19 cellular contexts compared by ENCODE assay signal in genomic region chr10:7512487-7512886, GRCh38.
DNase-seq lines count a peak whose midpoint lies in the region; ATAC-seq, FAIRE-seq and TF ChIP-seq lines count a peak whose summit lies in the region.
"Had no signal": no experiment of that assay in that cellular context is flagged by ENCODE, and none has a peak within 500 bp of the region (broad histone marks: within the 10 kb centered on the region; RNA-seq: fewer than 3 reads in every experiment).

No MANE protein-coding gene starts in this region.

- H3K4me1 ChIP-seq in BLaER1 (peaks cover 56% of the 10 kb centered on the region), DND-41 (ENCODE audit: insufficient read depth, low read length) (peaks cover 47% of the 10 kb centered on the region), K562 (replicated peaks in 1 of 2; ENCODE audit: control insufficient read depth in 2 of 2, insufficient read depth in 2 of 2, low read length in 2 of 2) (no peaks in the 10 kb centered on the region; a peak in 1 of 5 replicates), neuronal stem cell (ENCODE audit: control insufficient read depth in 2 of 2, insufficient read depth in 1 of 2, low read depth in 1 of 2, low read length in 2 of 2) (peaks cover 0 to 2% of the 10 kb centered on the region in 2 donors)
- H3K4me1 ChIP-seq: esophagus squamous epithelium had no signal

- DNase-seq in DND-41 (peak; percentile 81), Kasumi-1 (lab: John Stamatoyannopoulos, UW) (peak; percentile 27 to 41), K562 (ENCODE audit: extremely low read depth in 1 of 4, low spot score in 3 of 4) (peak in 1 of 4 experiments; percentile 17), neuronal stem cell (ENCODE audit: low spot score) (no peak), NCI-H1092 treated with DMSO at 0.1 percent for 48 hours (lab: John Stamatoyannopoulos, UW) (no peak), hypothalamus (lab: John Stamatoyannopoulos, UW) (no peak)
- DNase-seq: activated CD4-positive, alpha-beta T cell treated with anti-CD3 and anti-CD28 coated beads for 48 hours; BE2C; esophagus squamous epithelium; heart left ventricle; HFFc6; kidney; midbrain; NCI-H2029 treated with DMSO at 0.1 percent for 48 hours; NCI-H526 treated with DMSO at 0.1 percent for 48 hours; pancreas; T-helper 17 cell had no signal

- H2BK12ac ChIP-seq in neuronal stem cell (ENCODE audit: low read length): no peak overlapping the region

- no peak for FAIRE-seq in K562 (lab: Jason Lieb, UNC)

- H3K9me1 ChIP-seq in K562 (ENCODE audit: control insufficient read depth, insufficient read depth, low read length): no peaks in the 10 kb centered on the region

- H3K9ac ChIP-seq in BLaER1 (no peak overlapping the region), DND-41 (ENCODE audit: low read depth, low read length) (no peak overlapping the region), K562 (ENCODE audit: insufficient read depth in 1 of 2, low read depth in 2 of 2, low read length in 2 of 2) (no peak overlapping the region), neuronal stem cell (ENCODE audit: low read depth, low read length, poor library complexity) (no peak overlapping the region)

- H3K9me3 ChIP-seq in BLaER1 (peaks cover 40% of the 10 kb centered on the region), DND-41 (ENCODE audit: insufficient read depth, low read length, severe bottlenecking) (peaks cover 21% of the 10 kb centered on the region), K562 (replicated peaks; ENCODE audit: control insufficient read depth, insufficient read depth, low read depth, low read length) (no peaks in the 10 kb centered on the region), neuronal stem cell (replicated peaks in 1 of 2; ENCODE audit: control insufficient read depth in 2 of 2, insufficient read depth in 1 of 2, low read depth in 1 of 2, low read length in 2 of 2) (peaks cover 0 to 3% of the 10 kb centered on the region in 2 donors)
- H3K9me3 ChIP-seq: BE2C, esophagus squamous epithelium, pancreas had no signal

- POLR2A ChIA-PET in K562 (lab: Yijun Ruan, JAX): no interaction called here

- BruUV-seq in K562 (replicated peaks; lab: Mats Ljungman, UMichigan): no TSS peak

- TF ChIP-seq EP300 in K562 (IDR thresholded peaks at IDR 0.05; ENCODE audit: low read length): no peak

- no peak overlapping the region for H4K91ac ChIP-seq in neuronal stem cell (ENCODE audit: low read depth, low read length, poor library complexity)

- H2AFZ ChIP-seq in DND-41 (ENCODE audit: low read depth, low read length) (peak overlapping the region; percentile 12; the same call in 1 of the 2 replicates), K562 (ENCODE audit: low read depth, low read length) (peak overlapping the region; percentile 58; the same call in 1 of the 2 replicates), neuronal stem cell (ENCODE audit: low read length) (no peak overlapping the region)

- in situ Hi-C loops in K562 (cut with MboI): no loop called here

- H2BK15ac ChIP-seq in neuronal stem cell (ENCODE audit: low read length): no peak overlapping the region

- no peak overlapping the region for H3K14ac ChIP-seq in neuronal stem cell (ENCODE audit: low read length)

- H3K4me3 ChIP-seq in BLaER1 (no peak overlapping the region), DND-41 (ENCODE audit: low read depth in 1 of 2, low read length in 2 of 2) (no peak overlapping the region), K562 (no peak overlapping the region), neuronal stem cell (ENCODE audit: low read length in 2 of 2) (no peak overlapping the region)
- H3K4me3 ChIP-seq: esophagus squamous epithelium, heart left ventricle, pancreas had no signal

- ATAC-seq in DND-41 (ENCODE audit: insufficient read depth, low read depth): peak; percentile 66
- peak; percentile 74 for ATAC-seq in K562
- ATAC-seq in GM21825 (IDR thresholded peaks at IDR 0.05; ENCODE audit: unreplicated experiment): no peak
- ATAC-seq: T-helper 17 cell had no signal

- CTCF ChIA-PET in K562 (lab: Yijun Ruan, JAX; ENCODE audit: low intra/inter-chr PET ratio): no interaction called here

- no peak overlapping the region for H2BK120ac ChIP-seq in neuronal stem cell (ENCODE audit: low read depth, low read length)

- H2AK5ac ChIP-seq in neuronal stem cell (ENCODE audit: low read depth, low read length): no peak overlapping the region

- H3K79me1 ChIP-seq in neuronal stem cell (ENCODE audit: low read depth, low read length): no peaks in the 10 kb centered on the region

- no peaks in the 10 kb centered on the region for H3K79me2 ChIP-seq in DND-41 (ENCODE audit: insufficient read depth, low read length)
- H3K79me2 ChIP-seq in K562 (ENCODE audit: control insufficient read depth, insufficient read depth, low read length): no peaks in the 10 kb centered on the region

- H4K20me1 ChIP-seq in BLaER1: no peaks in the 10 kb centered on the region
- no peaks in the 10 kb centered on the region for H4K20me1 ChIP-seq in DND-41 (ENCODE audit: insufficient read depth, low read length)
- no peaks in the 10 kb centered on the region for H4K20me1 ChIP-seq in K562 (replicated peaks; ENCODE audit: control insufficient read depth, insufficient read depth, low read length)

- H3K27ac ChIP-seq in BLaER1 (no peak overlapping the region), DND-41 (ENCODE audit: low read length) (peak overlapping the region; percentile 70), K562 (ENCODE audit: extremely low read depth, low read depth, low read length) (no peak overlapping the region), neuronal stem cell (replicated peaks; ENCODE audit: low read length) (no peak overlapping the region)
- H3K27ac ChIP-seq: esophagus squamous epithelium, heart left ventricle, pancreas had no signal

- no peak overlapping the region for H3K4ac ChIP-seq in neuronal stem cell (ENCODE audit: low read length)

- TF ChIP-seq RAD21 in K562 (CRISPR knock-in tag; conservative IDR thresholded peaks at IDR 0.05 in 1 of 2, IDR thresholded peaks at IDR 0.05 in 1 of 2): no peak

- H3K36me3 ChIP-seq in BLaER1 (peaks cover 6% of the 10 kb centered on the region; the same call in 1 of the 2 replicates), DND-41 (ENCODE audit: insufficient read depth, low read length) (no peaks in the 10 kb centered on the region), K562 (ENCODE audit: control insufficient read depth, insufficient read depth, low read length) (no peaks in the 10 kb centered on the region), neuronal stem cell (replicated peaks in 1 of 2; ENCODE audit: control insufficient read depth in 2 of 2, insufficient read depth in 2 of 2, low read length in 2 of 2) (no peaks in the 10 kb centered on the region)
- H3K36me3 ChIP-seq: BE2C, esophagus squamous epithelium, heart left ventricle, pancreas had no signal

- intact Hi-C loops in K562 (cut with micrococcal nuclease): no loop called here

- no peak overlapping the region for H2BK5ac ChIP-seq in neuronal stem cell (ENCODE audit: low read length)

- TF ChIP-seq CTCF in DND-41 (IDR thresholded peaks at IDR 0.05; ENCODE audit: borderline replicate concordance, extremely low read depth, low read length, poor library complexity, severe bottlenecking) (peak; percentile 29), K562 (IDR thresholded peaks at IDR 0.05 in 2 of 3, conservative IDR thresholded peaks at IDR 0.05 in 1 of 3; ENCODE audit: insufficient read depth in 2 of 3, low read depth in 1 of 3, low read length in 3 of 3) (no peak)

- no peak overlapping the region for H3K23ac ChIP-seq in neuronal stem cell (ENCODE audit: low read depth, low read length, poor library complexity)

- no peak overlapping the region for H3K18ac ChIP-seq in neuronal stem cell (ENCODE audit: low read length)

- WGBS in K562 (ENCODE audit: insufficient coverage, low coverage, missing lambda C conversion rate): 1% methylated on average over 7 of the region's 7 CpGs
- no CpG with 5 or more reads among the region's 7 CpGs for WGBS in neuronal stem cell (ENCODE audit: extremely low coverage in 2 of 2, insufficient read length in 2 of 2, insufficient replicate concordance in 1 of 2), 2 donors

- no peak overlapping the region for H4K8ac ChIP-seq in neuronal stem cell (ENCODE audit: low read depth, low read length)

- H3K27me3 ChIP-seq in BLaER1 (no peaks in the 10 kb centered on the region), DND-41 (ENCODE audit: insufficient read depth, low read length, poor library complexity) (no peaks in the 10 kb centered on the region), K562 (ENCODE audit: control insufficient read depth in 2 of 2, insufficient read depth in 2 of 2, low read length in 2 of 2) (peaks cover 0 to 6% of the 10 kb centered on the region in 2 experiments; a peak in 1 of 5 replicates), neuronal stem cell (ENCODE audit: control insufficient read depth in 3 of 3, insufficient read depth in 3 of 3, low read depth in 1 of 3, low read length in 3 of 3) (no peaks in the 10 kb centered on the region)

- H3K4me2 ChIP-seq in BLaER1: peak overlapping the region; percentile 16; the same call in 1 of the 2 replicates
- 0 out of 2 replicates have a peak overlapping the region, but pooled peaks have one; percentile 2 for H3K4me2 ChIP-seq in DND-41 (ENCODE audit: insufficient read depth, low read length)
- H3K4me2 ChIP-seq in K562 (ENCODE audit: insufficient read depth, low read length): no peak overlapping the region; the same call in 1 of the 2 replicates
- no peak overlapping the region for H3K4me2 ChIP-seq in neuronal stem cell (ENCODE audit: insufficient read depth, low read length, poor library complexity, severe bottlenecking)

- no peak for TF ChIP-seq POLR2A in K562 (conservative IDR thresholded peaks at IDR 0.05)

Comparison
In these comparisons a context has a peak if more than half of its experiments do, and no peak if none do; other contexts are left out.
1. H3K4me2 ChIP-seq: peak in BLaER1 (single experiment) and DND-41 (single experiment); none in K562 (single experiment) and neuronal stem cell (single experiment).
2. DNase-seq: peak in DND-41 (single experiment) and Kasumi-1 (2 of 2); none in neuronal stem cell (single experiment), NCI-H1092 treated with DMSO at 0.1 percent for 48 hours (single experiment) and hypothalamus (0 of 51).